Comparison of ENCODE assay signal across 17 cellular contexts in the genomic region with DNA sequence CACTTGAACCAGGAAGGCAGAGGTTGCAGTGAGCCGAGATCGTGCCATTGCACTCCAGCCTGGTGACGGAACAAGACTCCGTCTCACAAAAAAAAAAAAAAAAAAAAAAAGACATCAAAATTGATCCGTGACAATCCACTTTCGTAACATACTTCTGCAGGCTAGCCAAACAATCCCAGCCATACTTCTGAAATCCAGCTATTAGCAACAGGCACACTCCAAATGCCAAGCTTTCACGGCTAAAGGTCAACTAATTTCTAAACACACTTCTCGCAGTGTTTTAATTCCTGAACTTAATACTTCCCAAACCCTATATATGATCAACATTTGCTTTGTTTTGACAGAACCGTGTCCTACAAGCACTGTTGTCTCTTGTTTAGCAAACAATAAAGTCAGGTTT.
DNase-seq lines count a peak whose midpoint lies in the region; ATAC-seq and TF ChIP-seq lines count a peak whose summit lies in the region.
"Had no signal": no experiment of that assay in that cellular context is flagged by ENCODE, and none has a peak within 500 bp of the region (broad histone marks: within the 10 kb centered on the region; RNA-seq: fewer than 3 reads in every experiment).

No MANE protein-coding gene starts in this region.

- TF ChIP-seq POLR2A in upper lobe of left lung (IDR thresholded peaks at IDR 0.05) (no peak), vagina (IDR thresholded peaks at IDR 0.05) (no peak)

- H3K27ac ChIP-seq in GM23338 (ENCODE audit: low read depth) (no peak overlapping the region), subcutaneous abdominal adipose tissue (ENCODE audit: low read depth, low read length) (peak overlapping the region; percentile 39), upper lobe of left lung (no peak overlapping the region), vagina (no peak overlapping the region)
- H3K27ac ChIP-seq: 22Rv1; A549; BLaER1 treated with 17β-estradiol and CSF1 and Interleukin-3, amounts not matched to agents 10 nM and 100 nM; C4-2B had no signal

- no peaks in the 10 kb centered on the region for H3K36me3 ChIP-seq in GM23338 (ENCODE audit: insufficient read depth)
- H3K36me3 ChIP-seq in subcutaneous abdominal adipose tissue (ENCODE audit: control insufficient read depth in 5 of 5, insufficient read depth in 5 of 5, low read length in 5 of 5), result no peaks in the 10 kb centered on the region
- H3K36me3 ChIP-seq in upper lobe of left lung, result no peaks in the 10 kb centered on the region
- no peaks in the 10 kb centered on the region for H3K36me3 ChIP-seq in vagina
- H3K36me3 ChIP-seq: BLaER1 treated with 17β-estradiol and CSF1 and Interleukin-3, amounts not matched to agents 10 nM and 100 nM had no signal

- H3K27me3 ChIP-seq in GM23338 (ENCODE audit: insufficient read depth) (no peaks in the 10 kb centered on the region), subcutaneous abdominal adipose tissue (ENCODE audit: control insufficient read depth in 5 of 5, insufficient read depth in 4 of 5, low read length in 5 of 5) (no peaks in the 10 kb centered on the region), upper lobe of left lung (no peaks in the 10 kb centered on the region), vagina (no peaks in the 10 kb centered on the region)
- H3K27me3 ChIP-seq: BLaER1 treated with 17β-estradiol and CSF1 and Interleukin-3, amounts not matched to agents 10 nM and 100 nM had no signal

- H3K4me3 ChIP-seq in GM23338 (no peak overlapping the region), subcutaneous abdominal adipose tissue (ENCODE audit: low read depth in 1 of 5, low read length in 5 of 5) (no peak overlapping the region), upper lobe of left lung (no peak overlapping the region), vagina (no peak overlapping the region)
- H3K4me3 ChIP-seq: A549; BLaER1 treated with 17β-estradiol and CSF1 and Interleukin-3, amounts not matched to agents 10 nM and 100 nM had no signal

- no peak for TF ChIP-seq CTCF in GM23338 (conservative IDR thresholded peaks at IDR 0.05; ENCODE audit: low read depth in 2 of 2)
- TF ChIP-seq CTCF in upper lobe of left lung (IDR thresholded peaks at IDR 0.05), result no peak
- TF ChIP-seq CTCF in vagina (IDR thresholded peaks at IDR 0.05), result no peak

- no peak for DNase-seq in GM23338 (ENCODE audit: low spot score)
- DNase-seq in left lobe of liver (ENCODE audit: low spot score), result no peak
- no peak for DNase-seq in upper lobe of left lung
- no peak for DNase-seq in vagina (ENCODE audit: extremely low spot score in 2 of 2)
- DNase-seq: AML-193; Caco-2; Calu3; CD4-positive, alpha-beta T cell; CD8-positive, alpha-beta T cell; DMS79 treated with DMSO at 0.1 percent for 48 hours; GF-D8 had no signal

- no peak for TF ChIP-seq EP300 in upper lobe of left lung (IDR thresholded peaks at IDR 0.05)

- ATAC-seq in GM23338, result no peak
- peak; percentile 61 for ATAC-seq in left lobe of liver
- ATAC-seq in upper lobe of left lung (ENCODE audit: low FRiP score in 2 of 2), result no peak
- ATAC-seq: A549; CD8-positive, alpha-beta T cell had no signal

- no peak overlapping the region for H2AFZ ChIP-seq in GM23338

- WGBS in upper lobe of left lung, 2 donors, result 75 to 79% methylated on average over 9 of the region's 9 CpGs

- H3K36me3 Mint-ChIP-seq in GM23338 (ENCODE audit: low read depth), result peaks cover 6% of the 10 kb centered on the region; the same call in 2 of the 3 replicates
- H3K36me3 Mint-ChIP-seq: CD8-positive, alpha-beta T cell had no signal

- H3K9ac ChIP-seq in subcutaneous abdominal adipose tissue (ENCODE audit: low read length in 5 of 5), result no peak overlapping the region
- H3K9ac ChIP-seq: BLaER1 treated with 17β-estradiol and CSF1 and Interleukin-3, amounts not matched to agents 10 nM and 100 nM had no signal

- H3K9me3 Mint-ChIP-seq in GM23338, result peaks cover 10% of the 10 kb centered on the region
- H3K9me3 Mint-ChIP-seq: CD4-positive, alpha-beta T cell; CD8-positive, alpha-beta T cell had no signal

- H3K4me1 Mint-ChIP-seq in GM23338, result peaks cover 20% of the 10 kb centered on the region
- H3K4me1 Mint-ChIP-seq: B cell had no signal

- no peaks in the 10 kb centered on the region for H3F3A ChIP-seq in GM23338 (replicated peaks; ENCODE audit: low read depth)

- H3K9me2 ChIP-seq in GM23338 (ENCODE audit: insufficient read depth), result peaks cover 7% of the 10 kb centered on the region; the same call in 1 of the 2 replicates

- H3K27me3 Mint-ChIP-seq in GM23338 (ENCODE audit: insufficient read depth, low read depth, poor library complexity), result no peaks in the 10 kb centered on the region
- H3K27me3 Mint-ChIP-seq: B cell; CD4-positive, alpha-beta T cell had no signal

- H3K27ac Mint-ChIP-seq in GM23338, result no peak overlapping the region
- H3K27ac Mint-ChIP-seq: B cell; CD4-positive, alpha-beta T cell; CD8-positive, alpha-beta T cell had no signal

- peak overlapping the region; percentile 39; the same call in 1 of the 2 replicates for H3K4me2 ChIP-seq in GM23338
- H3K4me2 ChIP-seq: A549; BLaER1 treated with 17β-estradiol and CSF1 and Interleukin-3, amounts not matched to agents 10 nM and 100 nM had no signal

- peaks cover 28% of the 10 kb centered on the region for H3K4me1 ChIP-seq in GM23338 (ENCODE audit: insufficient read depth)
- H3K4me1 ChIP-seq in subcutaneous abdominal adipose tissue (ENCODE audit: control insufficient read depth in 5 of 5, insufficient read depth in 5 of 5, low read length in 5 of 5), result peaks cover 0 to 18% (median 15%) of the 10 kb centered on the region in 5 donors
- no peaks in the 10 kb centered on the region for H3K4me1 ChIP-seq in upper lobe of left lung
- H3K4me1 ChIP-seq in vagina, result no peaks in the 10 kb centered on the region
- H3K4me1 ChIP-seq: A549, Caco-2 had no signal

- H3K9me3 ChIP-seq in subcutaneous abdominal adipose tissue (ENCODE audit: control insufficient read depth in 5 of 5, low read length in 5 of 5), result no peaks in the 10 kb centered on the region
- H3K9me3 ChIP-seq in upper lobe of left lung, result no peaks in the 10 kb centered on the region
- H3K9me3 ChIP-seq in vagina, result no peaks in the 10 kb centered on the region
- H3K9me3 ChIP-seq: A549, Caco-2 had no signal

- H3K79me2 ChIP-seq in GM23338 (replicated peaks; ENCODE audit: insufficient read depth), result no peaks in the 10 kb centered on the region

- intact Hi-C loops in vagina (cut with DNase I), result no loop called here

- H3K4me3 Mint-ChIP-seq in GM23338, result no peak overlapping the region
- H3K4me3 Mint-ChIP-seq: B cell; CD4-positive, alpha-beta T cell; CD8-positive, alpha-beta T cell had no signal

- H4K20me1 ChIP-seq in GM23338 (replicated peaks; ENCODE audit: insufficient read depth), result no peaks in the 10 kb centered on the region
- H4K20me1 ChIP-seq: BLaER1 treated with 17β-estradiol and CSF1 and Interleukin-3, amounts not matched to agents 10 nM and 100 nM had no signal

TF ChIP-seq in GM23338, 12 proteins besides CTCF, POLR2A, EP300 and RAD21 (continues in another document):
- TF ChIP-seq NANOG (IDR thresholded peaks at IDR 0.05; ENCODE audit: borderline replicate concordance) (no peak), ZNF331 (CRISPR knock-in tag; IDR thresholded peaks at IDR 0.05; ENCODE audit: low read depth) (no peak), POLR2AphosphoS5 (IDR thresholded peaks at IDR 0.05; ENCODE audit: low read depth) (no peak), ZNF114 (CRISPR knock-in tag; IDR thresholded peaks at IDR 0.05) (no peak), JUNB (IDR thresholded peaks at IDR 0.05; ENCODE audit: unreplicated experiment) (no peak), EZH2 (IDR thresholded peaks at IDR 0.05; ENCODE audit: low read depth, unreplicated experiment) (no peak), CREB1 (CRISPR knock-in tag; IDR thresholded peaks at IDR 0.05; ENCODE audit: low read depth) (no peak), EZH2phosphoT487 (IDR thresholded peaks at IDR 0.05; ENCODE audit: unreplicated experiment) (no peak), STAT1 (IDR thresholded peaks at IDR 0.05; ENCODE audit: unreplicated experiment) (no peak)
- TF ChIP-seq, protein P1, sequence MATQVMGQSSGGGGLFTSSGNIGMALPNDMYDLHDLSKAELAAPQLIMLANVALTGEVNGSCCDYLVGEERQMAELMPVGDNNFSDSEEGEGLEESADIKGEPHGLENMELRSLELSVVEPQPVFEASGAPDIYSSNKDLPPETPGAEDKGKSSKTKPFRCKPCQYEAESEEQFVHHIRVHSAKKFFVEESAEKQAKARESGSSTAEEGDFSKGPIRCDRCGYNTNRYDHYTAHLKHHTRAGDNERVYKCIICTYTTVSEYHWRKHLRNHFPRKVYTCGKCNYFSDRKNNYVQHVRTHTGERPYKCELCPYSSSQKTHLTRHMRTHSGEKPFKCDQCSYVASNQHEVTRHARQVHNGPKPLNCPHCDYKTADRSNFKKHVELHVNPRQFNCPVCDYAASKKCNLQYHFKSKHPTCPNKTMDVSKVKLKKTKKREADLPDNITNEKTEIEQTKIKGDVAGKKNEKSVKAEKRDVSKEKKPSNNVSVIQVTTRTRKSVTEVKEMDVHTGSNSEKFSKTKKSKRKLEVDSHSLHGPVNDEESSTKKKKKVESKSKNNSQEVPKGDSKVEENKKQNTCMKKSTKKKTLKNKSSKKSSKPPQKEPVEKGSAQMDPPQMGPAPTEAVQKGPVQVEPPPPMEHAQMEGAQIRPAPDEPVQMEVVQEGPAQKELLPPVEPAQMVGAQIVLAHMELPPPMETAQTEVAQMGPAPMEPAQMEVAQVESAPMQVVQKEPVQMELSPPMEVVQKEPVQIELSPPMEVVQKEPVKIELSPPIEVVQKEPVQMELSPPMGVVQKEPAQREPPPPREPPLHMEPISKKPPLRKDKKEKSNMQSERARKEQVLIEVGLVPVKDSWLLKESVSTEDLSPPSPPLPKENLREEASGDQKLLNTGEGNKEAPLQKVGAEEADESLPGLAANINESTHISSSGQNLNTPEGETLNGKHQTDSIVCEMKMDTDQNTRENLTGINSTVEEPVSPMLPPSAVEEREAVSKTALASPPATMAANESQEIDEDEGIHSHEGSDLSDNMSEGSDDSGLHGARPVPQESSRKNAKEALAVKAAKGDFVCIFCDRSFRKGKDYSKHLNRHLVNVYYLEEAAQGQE (IDR thresholded peaks at IDR 0.05; ENCODE audit: unreplicated experiment), result no peak
- TF ChIP-seq, protein P2, sequence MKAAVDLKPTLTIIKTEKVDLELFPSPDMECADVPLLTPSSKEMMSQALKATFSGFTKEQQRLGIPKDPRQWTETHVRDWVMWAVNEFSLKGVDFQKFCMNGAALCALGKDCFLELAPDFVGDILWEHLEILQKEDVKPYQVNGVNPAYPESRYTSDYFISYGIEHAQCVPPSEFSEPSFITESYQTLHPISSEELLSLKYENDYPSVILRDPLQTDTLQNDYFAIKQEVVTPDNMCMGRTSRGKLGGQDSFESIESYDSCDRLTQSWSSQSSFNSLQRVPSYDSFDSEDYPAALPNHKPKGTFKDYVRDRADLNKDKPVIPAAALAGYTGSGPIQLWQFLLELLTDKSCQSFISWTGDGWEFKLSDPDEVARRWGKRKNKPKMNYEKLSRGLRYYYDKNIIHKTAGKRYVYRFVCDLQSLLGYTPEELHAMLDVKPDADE (IDR thresholded peaks at IDR 0.05), result no peak
